ENCODE assay signal across 12 cellular contexts in the genomic region with DNA sequence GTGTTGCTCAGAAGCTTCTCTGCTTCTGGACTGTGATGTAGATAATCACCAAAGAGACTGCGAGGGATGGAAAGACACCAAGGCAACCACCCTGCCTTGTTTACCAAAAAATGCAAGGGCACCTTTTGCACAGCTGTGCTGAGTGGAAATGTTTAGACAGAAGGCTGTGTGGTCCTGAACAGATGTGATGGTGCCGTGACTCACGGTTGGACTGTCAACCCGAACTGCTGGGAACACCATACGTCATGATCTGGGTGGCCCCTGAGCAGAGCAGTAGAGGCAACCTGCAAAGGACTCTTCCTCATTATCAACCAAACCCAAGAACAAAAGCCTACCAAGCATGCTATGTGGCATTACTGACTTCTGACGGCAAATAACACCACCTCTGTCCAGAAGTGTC.
DNase-seq lines count a peak whose midpoint lies in the region; ATAC-seq, FAIRE-seq and TF ChIP-seq lines count a peak whose summit lies in the region.
"Had no signal": no experiment of that assay in that cellular context is flagged by ENCODE, and none has a peak within 500 bp of the region (broad histone marks: within the 10 kb centered on the region; RNA-seq: fewer than 3 reads in every experiment).

No MANE protein-coding gene starts in this region.

- H3K4me2 ChIP-seq in GM23248 (ENCODE audit: unreplicated experiment): no peak overlapping the region
- H3K4me2 ChIP-seq in HepG2 (ENCODE audit: low read depth, low read length): no peak overlapping the region

- DNase-seq in GM23248 (peak; percentile 52), SJSA1 (ENCODE audit: low read depth in 1 of 2, low spot score in 2 of 2) (peak; percentile 48 to 78), foreskin fibroblast (peak; percentile 45 to 65), left colon (no peak), Right ventricle myocardium inferior (ENCODE audit: missing footprints) (no peak), HepG2 (ENCODE audit: low spot score) (no peak)
- DNase-seq in stimulated activated CD4-positive, alpha-beta T cell treated with anti-CD3 and anti-CD28 coated beads, TNF-alpha, amount 100 ng/mL, for 4 hours (ENCODE audit: low read depth in 3 of 3): peak in 2 of 3 experiments; percentile 5 to 14
- DNase-seq: Calu3, NCI-H1694 treated with DMSO at 0.1 percent for 48 hours had no signal

- H3K4me3 ChIP-seq in GM23248: no peak overlapping the region
- no peak overlapping the region for H3K4me3 ChIP-seq in SJSA1
- no peak overlapping the region for H3K4me3 ChIP-seq in foreskin fibroblast (ENCODE audit: low read depth in 1 of 2, low read length in 2 of 2)
- H3K4me3 ChIP-seq in HepG2 (replicated peaks in 1 of 3; ENCODE audit: insufficient read depth in 1 of 3, low read depth in 2 of 3, low read length in 3 of 3): no peak overlapping the region
- H3K4me3 ChIP-seq: lung had no signal

- no TSS peak for BruUV-seq in HepG2 (replicated peaks; lab: Mats Ljungman, UMichigan)

- TF ChIP-seq RAD21 in HepG2 (CRISPR knock-in tag; IDR thresholded peaks at IDR 0.05): no peak

- TF ChIP-seq CTCF in foreskin fibroblast (IDR thresholded peaks at IDR 0.05; ENCODE audit: low read depth, low read length): no peak
- no peak for TF ChIP-seq CTCF in HepG2 (CRISPR knock-in tag; IDR thresholded peaks at IDR 0.05)

- FAIRE-seq in HepG2 (lab: Jason Lieb, UNC): no peak
- FAIRE-seq: bronchial epithelial cell had no signal

- no peaks in the 10 kb centered on the region for H3K36me3 ChIP-seq in GM23248 (ENCODE audit: low read depth)
- no peaks in the 10 kb centered on the region for H3K36me3 ChIP-seq in SJSA1
- no peaks in the 10 kb centered on the region for H3K36me3 ChIP-seq in HepG2 (replicated peaks in 1 of 2; ENCODE audit: control insufficient read depth in 1 of 2, insufficient read depth in 2 of 2, low read length in 2 of 2)

- POLR2A ChIA-PET in HepG2 (lab: Yijun Ruan, JAX): no interaction called here

- CTCF ChIA-PET in HepG2 (lab: Yijun Ruan, JAX; ENCODE audit: low intra/inter-chr PET ratio, low total read pairs): no interaction called here

- H4K20me1 ChIP-seq in GM23248 (ENCODE audit: insufficient read depth) (no peaks in the 10 kb centered on the region), HepG2 (ENCODE audit: insufficient read depth, low read length) (no peaks in the 10 kb centered on the region)

- H2AFZ ChIP-seq in GM23248 (no peak overlapping the region), HepG2 (ENCODE audit: low read length) (no peak overlapping the region)

- intact Hi-C loops in left colon (cut with DNase I, micrococcal nuclease): no loop called here
- intact Hi-C loops in Right ventricle myocardium inferior (cut with DNase I): no loop called here
- intact Hi-C loops in HepG2 (cut with micrococcal nuclease; ENCODE audit: unreplicated experiment): no loop called here

- H3K27ac ChIP-seq in GM23248 (no peak overlapping the region), SJSA1 (no peak overlapping the region), HepG2 (ENCODE audit: extremely low read length, insufficient read depth, low read length) (no peak overlapping the region)

- ATAC-seq in GM21390 (IDR thresholded peaks at IDR 0.05; ENCODE audit: unreplicated experiment): no peak
- no peak for ATAC-seq in left colon
- no peak for ATAC-seq in Right ventricle myocardium inferior
- no peak for ATAC-seq in HepG2

- in situ Hi-C loops in GM23248 (cut with MboI) (no loop called here), HepG2 (cut with HindIII; ENCODE audit: extremely low pct_ligation_motif_present, low pct_unique_long_range_greater_than_20kb) (no loop called here)

- no peaks in the 10 kb centered on the region for H3K9me2 ChIP-seq in GM23248 (ENCODE audit: insufficient read depth)

- WGBS in GM23248 (ENCODE audit: low coverage in 1 of 2, low lambda C conversion rate in 2 of 2, missing lambda C conversion rate in 2 of 2), 2 experiments: 44 to 56% methylated on average over 6 of the region's 6 CpGs
- 68% methylated on average over 5 of the region's 6 CpGs for WGBS in HepG2 (ENCODE audit: low lambda C conversion rate)

- H3K4me1 ChIP-seq in GM23248 (ENCODE audit: insufficient read depth) (no peaks in the 10 kb centered on the region), SJSA1 (replicated peaks) (peaks cover 12% of the 10 kb centered on the region), HepG2 (ENCODE audit: insufficient read depth, low read length) (peaks cover 37% of the 10 kb centered on the region)

- H3K27me3 ChIP-seq in GM23248 (replicated peaks; ENCODE audit: insufficient read depth): no peaks in the 10 kb centered on the region
- H3K27me3 ChIP-seq in SJSA1 (replicated peaks): no peaks in the 10 kb centered on the region
- H3K27me3 ChIP-seq in HepG2 (ENCODE audit: control insufficient read depth in 1 of 2, insufficient read depth in 2 of 2, low read length in 2 of 2): no peaks in the 10 kb centered on the region

- no peaks in the 10 kb centered on the region for H3F3A ChIP-seq in GM23248 (ENCODE audit: insufficient read depth)

- TF ChIP-seq POLR2A in HepG2 (IDR thresholded peaks at IDR 0.05; ENCODE audit: insufficient read depth in 1 of 2, low read depth in 2 of 2, low read length in 2 of 2): no peak

- no peak overlapping the region for H3K9ac ChIP-seq in GM23248
- no peak overlapping the region for H3K9ac ChIP-seq in HepG2 (ENCODE audit: insufficient read depth, low read depth, low read length)

- H3K79me2 ChIP-seq in GM23248 (ENCODE audit: insufficient read depth) (no peaks in the 10 kb centered on the region), HepG2 (ENCODE audit: insufficient read depth, low read length) (no peaks in the 10 kb centered on the region)

- TF ChIP-seq EP300 in HepG2 (IDR thresholded peaks at IDR 0.05; ENCODE audit: low read depth in 2 of 2, low read length in 2 of 2): no peak
- TF ChIP-seq EP300 in HepG2 (CRISPR knock-in tag; IDR thresholded peaks at IDR 0.05; ENCODE audit: borderline replicate concordance): no peak

- H3K9me3 ChIP-seq in GM23248 (ENCODE audit: low read depth): no peaks in the 10 kb centered on the region
- H3K9me3 ChIP-seq in SJSA1 (replicated peaks): no peaks in the 10 kb centered on the region; the same call in 1 of the 2 replicates
- H3K9me3 ChIP-seq in HepG2 (ENCODE audit: low read length): no peaks in the 10 kb centered on the region

TF ChIP-seq in HepG2, 621 proteins besides CTCF, POLR2A, EP300 and RAD21 (continues in another document):
- TF ChIP-seq TAF15 (IDR thresholded peaks at IDR 0.05; ENCODE audit: low read depth, low read length, poor library complexity, severe bottlenecking) (no peak), ZNF615 (CRISPR knock-in tag; IDR thresholded peaks at IDR 0.05; ENCODE audit: borderline replicate concordance) (no peak), NFYC (CRISPR knock-in tag; IDR thresholded peaks at IDR 0.05) (no peak), BORCS8-MEF2B (CRISPR knock-in tag; IDR thresholded peaks at IDR 0.05) (no peak), ZNF282 (IDR thresholded peaks at IDR 0.05; ENCODE audit: partially characterized antibody) (no peak), NBN (conservative IDR thresholded peaks at IDR 0.05) (no peak), ZMYM3 (CRISPR knock-in tag; IDR thresholded peaks at IDR 0.05) (no peak)
- TF ChIP-seq, protein P1, sequence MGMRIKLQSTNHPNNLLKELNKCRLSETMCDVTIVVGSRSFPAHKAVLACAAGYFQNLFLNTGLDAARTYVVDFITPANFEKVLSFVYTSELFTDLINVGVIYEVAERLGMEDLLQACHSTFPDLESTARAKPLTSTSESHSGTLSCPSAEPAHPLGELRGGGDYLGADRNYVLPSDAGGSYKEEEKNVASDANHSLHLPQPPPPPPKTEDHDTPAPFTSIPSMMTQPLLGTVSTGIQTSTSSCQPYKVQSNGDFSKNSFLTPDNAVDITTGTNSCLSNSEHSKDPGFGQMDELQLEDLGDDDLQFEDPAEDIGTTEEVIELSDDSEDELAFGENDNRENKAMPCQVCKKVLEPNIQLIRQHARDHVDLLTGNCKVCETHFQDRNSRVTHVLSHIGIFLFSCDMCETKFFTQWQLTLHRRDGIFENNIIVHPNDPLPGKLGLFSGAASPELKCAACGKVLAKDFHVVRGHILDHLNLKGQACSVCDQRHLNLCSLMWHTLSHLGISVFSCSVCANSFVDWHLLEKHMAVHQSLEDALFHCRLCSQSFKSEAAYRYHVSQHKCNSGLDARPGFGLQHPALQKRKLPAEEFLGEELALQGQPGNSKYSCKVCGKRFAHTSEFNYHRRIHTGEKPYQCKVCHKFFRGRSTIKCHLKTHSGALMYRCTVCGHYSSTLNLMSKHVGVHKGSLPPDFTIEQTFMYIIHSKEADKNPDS (CRISPR knock-in tag; IDR thresholded peaks at IDR 0.05): no peak
- TF ChIP-seq, protein P2, sequence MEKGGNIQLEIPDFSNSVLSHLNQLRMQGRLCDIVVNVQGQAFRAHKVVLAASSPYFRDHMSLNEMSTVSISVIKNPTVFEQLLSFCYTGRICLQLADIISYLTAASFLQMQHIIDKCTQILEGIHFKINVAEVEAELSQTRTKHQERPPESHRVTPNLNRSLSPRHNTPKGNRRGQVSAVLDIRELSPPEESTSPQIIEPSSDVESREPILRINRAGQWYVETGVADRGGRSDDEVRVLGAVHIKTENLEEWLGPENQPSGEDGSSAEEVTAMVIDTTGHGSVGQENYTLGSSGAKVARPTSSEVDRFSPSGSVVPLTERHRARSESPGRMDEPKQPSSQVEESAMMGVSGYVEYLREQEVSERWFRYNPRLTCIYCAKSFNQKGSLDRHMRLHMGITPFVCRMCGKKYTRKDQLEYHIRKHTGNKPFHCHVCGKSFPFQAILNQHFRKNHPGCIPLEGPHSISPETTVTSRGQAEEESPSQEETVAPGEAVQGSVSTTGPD (CRISPR knock-in tag; IDR thresholded peaks at IDR 0.05): no peak

Comparison
In these comparisons a context has a peak if more than half of its experiments do, and no peak if none do; other contexts are left out.
1. DNase-seq: peak in GM23248 (single experiment), SJSA1 (2 of 2), foreskin fibroblast (2 of 2) and stimulated activated CD4-positive, alpha-beta T cell treated with anti-CD3 and anti-CD28 coated beads, TNF-alpha, amount 100 ng/mL, for 4 hours (2 of 3); none in left colon (0 of 2), Right ventricle myocardium inferior (single experiment) and HepG2 (single experiment).